Comparison of ENCODE assay signal across 28 cellular contexts in the genomic region with DNA sequence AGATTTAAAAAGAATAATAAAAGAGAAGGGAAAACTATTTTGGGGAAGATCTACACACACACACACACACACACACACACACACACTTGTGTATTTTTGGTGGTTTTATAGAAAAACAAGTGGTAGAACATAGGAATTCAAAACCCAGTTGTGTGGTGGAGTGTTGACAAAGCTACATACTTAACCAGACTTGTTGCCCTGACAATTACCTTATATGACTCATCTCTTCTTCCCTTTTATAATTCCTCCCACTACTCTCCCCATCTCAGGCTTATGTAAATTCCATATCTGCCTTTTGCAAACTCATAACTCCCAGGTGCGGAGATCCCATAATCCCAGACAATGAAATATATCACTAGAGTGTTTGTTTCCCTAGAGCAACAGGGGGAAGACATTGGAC.
DNase-seq lines count a peak whose midpoint lies in the region; ATAC-seq and TF ChIP-seq lines count a peak whose summit lies in the region.
"Had no signal": no experiment of that assay in that cellular context is flagged by ENCODE, and none has a peak within 500 bp of the region (broad histone marks: within the 10 kb centered on the region; RNA-seq: fewer than 3 reads in every experiment).

No MANE protein-coding gene starts in this region.

- H3K27me3 ChIP-seq in RWPE2 (ENCODE audit: insufficient read depth, poor library complexity, severe bottlenecking) (no peaks in the 10 kb centered on the region), foreskin keratinocyte (no peaks in the 10 kb centered on the region), upper lobe of right lung (no peaks in the 10 kb centered on the region), transverse colon (no peaks in the 10 kb centered on the region)
- H3K27me3 ChIP-seq: BLaER1, breast epithelium, Peyer's patch, tibial nerve had no signal

- DNase-seq in A172 (ENCODE audit: low spot score), result peak; percentile 20
- DNase-seq in DMS53 (lab: John Stamatoyannopoulos, UW), result peak; percentile 95
- DNase-seq in RWPE2 (ENCODE audit: low spot score), result no peak
- peak; percentile 3 to 25 for DNase-seq in foreskin keratinocyte
- no peak for DNase-seq in Right ventricle myocardium inferior (ENCODE audit: missing footprints)
- DNase-seq in upper lobe of right lung, result no peak
- DNase-seq in transverse colon, result no peak
- no peak for DNase-seq in activated gamma-delta T cell treated with Interleukin-2 at 50 U/mL for 16 hours
- DNase-seq: activated CD4-positive, alpha-beta T cell treated with anti-CD3 and anti-CD28 coated beads for 4 hours; activated CD8-positive, alpha-beta memory T cell treated with anti-CD3 and anti-CD28 coated beads for 24 hours; activated T-cell treated with anti-CD3 and anti-CD28 coated beads, Interleukin-2, amount 50 U/mL, for 24 hours; COR-L47; effector CD4-positive, alpha-beta T cell; kidney; lower lobe of right lung; NCI-H1105 treated with DMSO at 0.1 percent for 48 hours; NCI-H2029 treated with DMSO at 0.1 percent for 48 hours; NCI-H345; nephron progenitor cell; Peyer's patch; right cardiac atrium; T-helper 2 cell had no signal

- H3K4me1 ChIP-seq in RWPE2 (ENCODE audit: insufficient read depth, poor library complexity, severe bottlenecking), result no peaks in the 10 kb centered on the region
- no peaks in the 10 kb centered on the region for H3K4me1 ChIP-seq in foreskin keratinocyte
- H3K4me1 ChIP-seq in upper lobe of right lung, result no peaks in the 10 kb centered on the region
- no peaks in the 10 kb centered on the region for H3K4me1 ChIP-seq in transverse colon
- H3K4me1 ChIP-seq: BLaER1, breast epithelium, HAP-1, lower lobe of right lung, parathyroid adenoma, Peyer's patch, tibial nerve had no signal

- no peaks in the 10 kb centered on the region for H3K9me3 ChIP-seq in RWPE2 (ENCODE audit: severe bottlenecking)
- no peaks in the 10 kb centered on the region for H3K9me3 ChIP-seq in upper lobe of right lung
- no peaks in the 10 kb centered on the region for H3K9me3 ChIP-seq in transverse colon
- H3K9me3 ChIP-seq: BLaER1, breast epithelium, HAP-1, lower lobe of right lung, Peyer's patch, tibial nerve had no signal

- intact Hi-C loops in Right ventricle myocardium inferior (cut with DNase I), result no loop called here
- intact Hi-C loops in upper lobe of right lung (cut with DNase I), result no loop called here
- intact Hi-C loops in transverse colon (cut with DNase I; ENCODE audit: low total_unique reads), result no loop called here

- H3K27ac ChIP-seq in RWPE2 (ENCODE audit: poor library complexity, severe bottlenecking) (no peak overlapping the region), foreskin keratinocyte (no peak overlapping the region), upper lobe of right lung (no peak overlapping the region), transverse colon (no peak overlapping the region)
- H3K27ac ChIP-seq: BLaER1, breast epithelium, lower lobe of right lung, parathyroid adenoma, Peyer's patch, SK-N-MC, tibial nerve had no signal

- 73 to 80% methylated on average over 1 of the region's 1 CpG for WGBS in transverse colon (ENCODE audit: low coverage in 1 of 2), 2 donors

- TF ChIP-seq CTCF in RWPE2 (IDR thresholded peaks at IDR 0.05; ENCODE audit: poor library complexity, severe bottlenecking), result no peak
- TF ChIP-seq CTCF in foreskin keratinocyte (conservative IDR thresholded peaks at IDR 0.05), result no peak
- TF ChIP-seq CTCF in upper lobe of right lung (IDR thresholded peaks at IDR 0.05), result no peak
- TF ChIP-seq CTCF in transverse colon (IDR thresholded peaks at IDR 0.05), result no peak

- in situ Hi-C loops in transverse colon (cut with MboI; ENCODE audit: low pct_ligation_motif_present in 1 of 4, low pct_unique_long_range_greater_than_20kb in 1 of 4, low sequenced_read_pairs in 3 of 4), result no loop called here

- ATAC-seq in RWPE2 (ENCODE audit: low read depth) (0 out of 3 replicates have a peak, but pooled peaks have one; percentile 50), foreskin keratinocyte (no peak), Right ventricle myocardium inferior (no peak), upper lobe of right lung (no peak)
- ATAC-seq: lower lobe of right lung, right cardiac atrium had no signal

- TF ChIP-seq EP300 in transverse colon (IDR thresholded peaks at IDR 0.05; ENCODE audit: low read depth), result no peak

- no peak for TF ChIP-seq POLR2A in transverse colon (IDR thresholded peaks at IDR 0.05)

- H3K4me3 ChIP-seq in RWPE2 (ENCODE audit: severe bottlenecking) (no peak overlapping the region), upper lobe of right lung (no peak overlapping the region), transverse colon (no peak overlapping the region)
- H3K4me3 ChIP-seq: BLaER1, breast epithelium, HAP-1, lower lobe of right lung, Peyer's patch, SK-N-MC, tibial nerve had no signal

- H3K36me3 ChIP-seq in RWPE2 (ENCODE audit: low read depth) (no peaks in the 10 kb centered on the region), upper lobe of right lung (no peaks in the 10 kb centered on the region), transverse colon (no peaks in the 10 kb centered on the region)
- H3K36me3 ChIP-seq: BLaER1, breast epithelium, HAP-1, lower lobe of right lung, Peyer's patch, tibial nerve had no signal

Comparison
In these comparisons a context has a peak if more than half of its experiments do, and no peak if none do; other contexts are left out.
1. DNase-seq: peak in A172 (single experiment), DMS53 (single experiment) and foreskin keratinocyte (2 of 2); none in RWPE2 (single experiment), Right ventricle myocardium inferior (single experiment), upper lobe of right lung (single experiment), transverse colon (single experiment) and activated gamma-delta T cell treated with Interleukin-2 at 50 U/mL for 16 hours (single experiment).